14 cellular contexts compared by ENCODE assay signal in the genomic region with DNA sequence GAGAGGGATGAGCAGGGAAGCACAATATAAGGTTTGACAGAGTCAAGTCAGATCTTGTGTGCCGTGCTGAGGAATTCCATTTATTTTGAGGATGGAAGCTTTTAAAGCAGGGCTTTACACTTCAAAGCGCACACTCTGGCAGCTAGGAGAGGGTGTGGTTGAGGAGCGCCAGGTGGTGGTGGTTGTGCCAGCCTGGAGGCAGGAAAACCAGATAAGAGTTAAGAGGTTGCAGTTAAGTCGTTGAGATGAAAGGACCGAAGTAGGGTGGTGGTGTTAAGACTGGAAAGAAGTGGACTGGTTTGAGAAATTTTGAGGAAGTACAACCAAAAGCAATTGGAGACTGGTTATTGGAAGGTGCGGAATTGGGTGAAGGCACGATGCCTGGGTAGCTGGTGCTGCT.
"Had no signal": no experiment of that assay in that cellular context is flagged by ENCODE, and none has a peak within 500 bp of the region (broad histone marks: within the 10 kb centered on the region; RNA-seq: fewer than 3 reads in every experiment).

No MANE protein-coding gene starts in this region.

- ATAC-seq: foreskin keratinocyte; pancreas; right cardiac atrium; stimulated activated effector memory CD8-positive, alpha-beta T cell treated with anti-CD3 and anti-CD28 coated beads, Interleukin-12 subunit alpha, Interleukin-12 subunit beta, amount 100 ng/mL, for 72 hours; stimulated activated naive CD8-positive, alpha-beta T cell treated with anti-CD3 and anti-CD28 coated beads, Interleukin-15, Interleukin-2, amounts not matched to agents 100 U/mL and 50 U/mL, for 24 hours had no signal

- H3K36me3 ChIP-seq: pancreas, suprapubic skin, thyroid gland had no signal

- DNase-seq: erythroblast; kidney; mammary epithelial cell; occipital lobe; right cardiac atrium; stimulated activated CD4-positive, alpha-beta T cell treated with anti-CD3 and anti-CD28 coated beads, Interleukin-4, amount 100 ng/mL, for 1 hour; stimulated activated CD8-positive, alpha-beta memory T cell treated with anti-CD3 and anti-CD28 coated beads, Interleukin-4, amount 100 ng/mL, for 48 hours; stimulated activated naive CD8-positive, alpha-beta T cell treated with anti-CD3 and anti-CD28 coated beads, Interleukin-15, Interleukin-2, amounts not matched to agents 100 U/mL and 50 U/mL, for 24 hours; thyroid gland had no signal

- H3K27ac ChIP-seq: foreskin keratinocyte, pancreas, suprapubic skin, thyroid gland had no signal

- H3K4me1 ChIP-seq: foreskin keratinocyte, pancreas, suprapubic skin, thyroid gland had no signal

- H3K27me3 ChIP-seq: pancreas, thyroid gland had no signal

- H3K9me3 ChIP-seq: pancreas, suprapubic skin, thyroid gland had no signal

- H3K4me3 ChIP-seq: pancreas, suprapubic skin, thyroid gland had no signal

- FAIRE-seq: endothelial cell of umbilical vein, kidney, pancreas had no signal
